ENCODE assay signal across 17 cellular contexts in genomic region chr9:134717793-134718645, GRCh38.
DNase-seq lines count a peak whose midpoint lies in the region; ATAC-seq, FAIRE-seq and TF ChIP-seq lines count a peak whose summit lies in the region.
"Had no signal": no experiment of that assay in that cellular context is flagged by ENCODE, and none has a peak within 500 bp of the region (broad histone marks: within the 10 kb centered on the region; RNA-seq: fewer than 3 reads in every experiment).

No MANE protein-coding gene starts in this region.

- H3K4me1 ChIP-seq in astrocyte (ENCODE audit: insufficient read depth, low read length) (peaks cover 2% of the 10 kb centered on the region), testis (no peaks in the 10 kb centered on the region)
- H3K4me1 ChIP-seq: HAP-1 had no signal

- H3K4me3 ChIP-seq in astrocyte (ENCODE audit: insufficient read depth, low read depth, low read length) (no peak overlapping the region), testis (no peak overlapping the region)
- H3K4me3 ChIP-seq: HAP-1, SJSA1 had no signal

- no peak overlapping the region for H3K4me3 Mint-ChIP-seq in astrocyte (ENCODE audit: unreplicated experiment)
- H3K4me3 Mint-ChIP-seq in activated naive CD4-positive, alpha-beta T cell treated with anti-CD3 and anti-CD28 coated beads for 36 hours, result no peak overlapping the region
- H3K4me3 Mint-ChIP-seq: B cell had no signal

- ATAC-seq in SK-N-SH treated with all-trans-retinoic acid at 6 μM for 48 hours (no peak), GM21529 (IDR thresholded peaks at IDR 0.05; ENCODE audit: unreplicated experiment) (no peak)

- FAIRE-seq in astrocyte (lab: Jason Lieb, UNC), result no peak
- FAIRE-seq: HTR-8/SVneo had no signal

- peaks cover 100% of the 10 kb centered on the region for H3K79me2 ChIP-seq in astrocyte (ENCODE audit: insufficient read depth, low read length)

- peaks cover 50% of the 10 kb centered on the region for H3K36me3 Mint-ChIP-seq in astrocyte (ENCODE audit: low read depth, unreplicated experiment)
- no peaks in the 10 kb centered on the region for H3K36me3 Mint-ChIP-seq in activated naive CD4-positive, alpha-beta T cell treated with anti-CD3 and anti-CD28 coated beads for 36 hours (ENCODE audit: low read depth)

- 62 to 63% methylated on average over 26 of the region's 26 CpGs for WGBS in testis, 2 donors

- peak overlapping the region; percentile 72 for H3K27ac Mint-ChIP-seq in astrocyte (ENCODE audit: unreplicated experiment)
- no peak overlapping the region for H3K27ac Mint-ChIP-seq in activated naive CD4-positive, alpha-beta T cell treated with anti-CD3 and anti-CD28 coated beads for 36 hours
- H3K27ac Mint-ChIP-seq: B cell had no signal

- CTCF ChIA-PET in activated naive CD4-positive, alpha-beta T cell treated with anti-CD3 and anti-CD28 coated beads for 36 hours (lab: Charles Lee), result no interaction called here

- intact Hi-C loops in testis (cut with DNase I; ENCODE audit: low total_unique reads), result no loop called here
- intact Hi-C loops in activated naive CD4-positive, alpha-beta T cell treated with anti-CD3 and anti-CD28 coated beads for 36 hours (cut with micrococcal nuclease), result no loop called here

- H3K9ac ChIP-seq in astrocyte (ENCODE audit: low read length), result no peak overlapping the region

- H3K27ac ChIP-seq in astrocyte (ENCODE audit: low read depth, low read length) (no peak overlapping the region), testis (no peak overlapping the region)
- H3K27ac ChIP-seq: SJSA1 had no signal

- peaks cover 2% of the 10 kb centered on the region for H3K9me3 Mint-ChIP-seq in astrocyte (ENCODE audit: unreplicated experiment)
- no peaks in the 10 kb centered on the region for H3K9me3 Mint-ChIP-seq in activated naive CD4-positive, alpha-beta T cell treated with anti-CD3 and anti-CD28 coated beads for 36 hours

- H3K36me3 ChIP-seq in astrocyte (ENCODE audit: insufficient read depth, low read length), result peaks cover 40% of the 10 kb centered on the region
- H3K36me3 ChIP-seq in testis (ENCODE audit: low read depth, missing control alignments), result no peaks in the 10 kb centered on the region
- H3K36me3 ChIP-seq: HAP-1 had no signal

- no peak for TF ChIP-seq CTCF in astrocyte (IDR thresholded peaks at IDR 0.05; ENCODE audit: insufficient read depth, low read depth, low read length)
- TF ChIP-seq CTCF in testis (IDR thresholded peaks at IDR 0.05), result no peak

- peak; percentile 45 for DNase-seq in RPMI8226
- no peak for DNase-seq in astrocyte (ENCODE audit: low read depth)
- DNase-seq in myocyte (ENCODE audit: low read depth), result peak; percentile 94
- DNase-seq in testis, result peak; percentile 37
- DNase-seq in activated naive CD4-positive, alpha-beta T cell treated with anti-CD3 and anti-CD28 coated beads for 36 hours, result no peak
- DNase-seq: GDM1, IMR-90, NCI-H1417 treated with DMSO at 0.1 percent for 48 hours, NCI-H187 treated with DMSO at 0.1 percent for 48 hours, NCI-H226, NCI-H82 had no signal

- H2AFZ ChIP-seq in astrocyte (ENCODE audit: low read depth, low read length), result no peak overlapping the region

- peaks cover 100% of the 10 kb centered on the region for H4K20me1 ChIP-seq in astrocyte (ENCODE audit: insufficient read depth, low read length)

- H3K27me3 ChIP-seq in astrocyte (ENCODE audit: insufficient read depth, low read length) (no peaks in the 10 kb centered on the region), testis (no peaks in the 10 kb centered on the region)
- H3K27me3 ChIP-seq: SJSA1 had no signal

- TF ChIP-seq POLR2A in testis (IDR thresholded peaks at IDR 0.05), result no peak

- H3K4me2 ChIP-seq in astrocyte (ENCODE audit: low read length), result no peak overlapping the region

- no peaks in the 10 kb centered on the region for H3K27me3 Mint-ChIP-seq in astrocyte (ENCODE audit: low read depth, unreplicated experiment)
- H3K27me3 Mint-ChIP-seq in activated naive CD4-positive, alpha-beta T cell treated with anti-CD3 and anti-CD28 coated beads for 36 hours (ENCODE audit: low read depth), result peaks cover 2% of the 10 kb centered on the region

- H3K9me3 ChIP-seq in astrocyte (ENCODE audit: insufficient read depth, low read depth, low read length) (peaks cover 4% of the 10 kb centered on the region), testis (no peaks in the 10 kb centered on the region)
- H3K9me3 ChIP-seq: HAP-1, SJSA1 had no signal

- peaks cover 49% of the 10 kb centered on the region for H3K4me1 Mint-ChIP-seq in astrocyte (ENCODE audit: low read depth, unreplicated experiment)
- no peaks in the 10 kb centered on the region for H3K4me1 Mint-ChIP-seq in activated naive CD4-positive, alpha-beta T cell treated with anti-CD3 and anti-CD28 coated beads for 36 hours (ENCODE audit: low read depth)

TF ChIP-seq in SK-N-SH treated with all-trans-retinoic acid at 6 μM for 48 hours, 23 proteins besides CTCF, POLR2A, EP300 and RAD21:
- TF ChIP-seq ZC3H10 (CRISPR knock-in tag; IDR thresholded peaks at IDR 0.05) (no peak), GLIS3 (CRISPR knock-in tag; IDR thresholded peaks at IDR 0.05) (no peak), ZNF70 (CRISPR knock-in tag; IDR thresholded peaks at IDR 0.05) (no peak), ZFP3 (CRISPR knock-in tag; IDR thresholded peaks at IDR 0.05) (no peak), PATZ1 (CRISPR knock-in tag; IDR thresholded peaks at IDR 0.05; ENCODE audit: borderline replicate concordance) (no peak), RARB (CRISPR knock-in tag; IDR thresholded peaks at IDR 0.05) (no peak), ZNF565 (CRISPR knock-in tag; conservative IDR thresholded peaks at IDR 0.05; ENCODE audit: low read depth) (no peak), ZNF8 (CRISPR knock-in tag; IDR thresholded peaks at IDR 0.05) (no peak), OSR1 (CRISPR knock-in tag; IDR thresholded peaks at IDR 0.05) (no peak), POU6F1 (CRISPR knock-in tag; IDR thresholded peaks at IDR 0.05; ENCODE audit: borderline replicate concordance, low read depth) (no peak), CREB5 (CRISPR knock-in tag; IDR thresholded peaks at IDR 0.05; ENCODE audit: low read depth) (no peak), CSRNP3 (CRISPR knock-in tag; IDR thresholded peaks at IDR 0.05) (no peak), TOX (CRISPR knock-in tag; IDR thresholded peaks at IDR 0.05; ENCODE audit: borderline replicate concordance) (no peak), CSDC2 (CRISPR knock-in tag; IDR thresholded peaks at IDR 0.05) (no peak), BACH2 (CRISPR knock-in tag; IDR thresholded peaks at IDR 0.05; ENCODE audit: borderline replicate concordance) (no peak), SNAI2 (CRISPR knock-in tag; IDR thresholded peaks at IDR 0.05) (no peak), ARNTL (CRISPR knock-in tag; IDR thresholded peaks at IDR 0.05; ENCODE audit: borderline replicate concordance, low read depth) (no peak)

Comparison
In these comparisons a context has a peak if more than half of its experiments do, and no peak if none do; other contexts are left out.
1. DNase-seq: peak in RPMI8226 (single experiment), myocyte (single experiment) and testis (single experiment); none in astrocyte (single experiment) and activated naive CD4-positive, alpha-beta T cell treated with anti-CD3 and anti-CD28 coated beads for 36 hours (single experiment).